Comparison of ENCODE assay signal across 1 cellular context in the genomic region with DNA sequence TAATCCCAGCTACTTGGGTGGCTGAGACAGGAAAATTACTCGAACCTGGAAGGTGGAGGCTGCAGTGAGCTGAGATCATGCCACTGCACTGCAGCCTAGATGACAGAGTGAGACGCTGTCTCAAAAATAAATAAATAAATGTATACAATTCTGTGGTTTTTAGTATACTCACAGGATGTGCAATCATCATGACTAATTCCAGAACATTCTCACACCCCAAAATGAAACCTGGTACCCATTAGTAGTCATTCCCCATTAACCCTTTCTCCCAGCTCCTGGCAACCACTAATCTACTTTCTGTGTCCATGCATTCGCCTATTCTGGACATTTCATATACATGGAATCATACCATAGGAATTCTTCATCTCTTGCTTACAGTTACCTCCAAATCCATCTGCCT.
TF ChIP-seq lines count a peak whose summit lies in the region.

No MANE protein-coding gene starts in this region.

TF ChIP-seq in K562, 482 proteins besides CTCF, POLR2A, EP300 and RAD21:
- TF ChIP-seq SETDB1 (IDR thresholded peaks at IDR 0.05; ENCODE audit: low read length) (no peak), FOSL1 (tag; conservative IDR thresholded peaks at IDR 0.05) (peak; percentile 57)
- TF ChIP-seq, protein P1, sequence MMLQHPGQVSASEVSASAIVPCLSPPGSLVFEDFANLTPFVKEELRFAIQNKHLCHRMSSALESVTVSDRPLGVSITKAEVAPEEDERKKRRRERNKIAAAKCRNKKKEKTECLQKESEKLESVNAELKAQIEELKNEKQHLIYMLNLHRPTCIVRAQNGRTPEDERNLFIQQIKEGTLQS (IDR thresholded peaks at IDR 0.05), result peak; percentile 40; the same call in 1 of the 2 replicates
- TF ChIP-seq, protein P1 (CRISPR knock-in tag; conservative IDR thresholded peaks at IDR 0.05), result no peak
TF ChIP-seq in K562: peak in this region for 2.
